ENCODE assay signal across 14 cellular contexts in the genomic region with DNA sequence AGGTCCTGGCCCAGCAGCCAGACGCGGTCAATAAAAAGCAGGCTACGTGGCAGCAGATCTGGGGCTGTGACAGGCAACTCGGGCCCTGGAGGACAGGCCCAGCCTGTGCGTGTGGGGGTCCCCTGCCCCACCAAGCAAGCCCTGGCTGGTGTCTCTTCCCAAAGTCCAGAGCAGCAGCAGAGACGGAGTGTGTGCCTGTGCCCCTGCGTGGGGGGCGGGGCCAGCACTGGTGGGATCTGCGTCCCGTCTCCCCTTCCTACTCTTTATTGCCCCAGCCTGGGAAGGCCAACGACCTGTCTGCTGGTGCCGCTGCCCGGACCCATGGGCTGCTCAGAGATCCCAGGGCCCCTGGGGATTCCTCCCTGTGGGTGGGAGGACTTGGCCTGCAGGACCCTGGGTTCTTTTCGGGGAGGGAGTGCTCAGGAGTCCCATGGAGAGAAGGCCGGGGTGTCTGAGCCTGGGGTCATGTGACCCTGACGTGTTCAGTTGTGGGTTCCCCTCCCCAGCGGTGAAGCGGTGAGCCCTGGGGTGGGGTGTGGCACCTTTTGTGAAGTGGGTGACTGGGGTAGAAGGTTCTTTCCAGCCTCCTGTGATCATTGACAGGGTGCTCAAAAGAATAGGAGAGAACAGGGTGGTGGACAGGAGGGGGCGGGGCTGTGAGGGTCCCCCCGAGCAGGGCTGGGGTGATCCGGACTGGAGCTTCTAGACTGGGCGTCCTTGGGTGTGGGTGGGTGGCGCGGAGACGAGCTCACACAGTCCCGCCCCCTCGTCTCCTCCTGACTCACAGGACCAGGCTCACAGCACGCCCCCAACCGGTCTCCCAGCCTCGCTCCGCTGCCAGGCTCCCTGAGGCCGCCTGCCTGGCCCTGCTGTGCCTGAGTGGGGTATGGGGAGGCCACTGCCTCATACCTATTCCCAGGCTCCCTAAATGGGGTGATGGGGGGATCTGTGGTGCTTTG. TPM values are rescaled to one million over a fixed set of nuclear protein-coding genes. Genes with fewer than 3 reads are reported as not detected.
DNase-seq lines count a peak whose midpoint lies in the region; ATAC-seq and TF ChIP-seq lines count a peak whose summit lies in the region.
"Had no signal": no experiment of that assay in that cellular context is flagged by ENCODE, and none has a peak within 500 bp of the region (broad histone marks: within the 10 kb centered on the region; RNA-seq: fewer than 3 reads in every experiment).

No MANE protein-coding gene starts in this region.

- H3K36me3 ChIP-seq in ovary = no peaks in the 10 kb centered on the region

- WGBS in ovary, 3 donors = 65 to 76% (median 75%) methylated on average over 32 of the region's 32 CpGs

- H3K4me3 Mint-ChIP-seq in glutamatergic neuron (ENCODE audit: unreplicated experiment) (no peak overlapping the region), CD14-positive monocyte (no peak overlapping the region)
- H3K4me3 Mint-ChIP-seq: CD4-positive, alpha-beta T cell; T-helper 1 cell treated with Interleukin-12 subunit alpha and Interleukin-12 subunit beta and Interleukin-4 antibody, amounts not matched to agents 30 μg/mL and 1 μg/mL, for 36 hours had no signal

- H3K27me3 Mint-ChIP-seq in glutamatergic neuron (ENCODE audit: unreplicated experiment) (peaks cover 3% of the 10 kb centered on the region), CD14-positive monocyte (ENCODE audit: low read depth in 3 of 3) (peaks cover 0 to 3% (median 2%) of the 10 kb centered on the region in 3 donors)
- H3K27me3 Mint-ChIP-seq: CD4-positive, alpha-beta T cell had no signal

- H3K27ac Mint-ChIP-seq in glutamatergic neuron (ENCODE audit: unreplicated experiment) (no peak overlapping the region), CD14-positive monocyte (no peak overlapping the region)
- H3K27ac Mint-ChIP-seq: CD4-positive, alpha-beta T cell; T-helper 1 cell treated with Interleukin-12 subunit alpha and Interleukin-12 subunit beta and Interleukin-4 antibody, amounts not matched to agents 30 μg/mL and 1 μg/mL, for 36 hours had no signal

- H3K4me1 ChIP-seq in ovary (ENCODE audit: insufficient read depth) = no peaks in the 10 kb centered on the region

- H3K9me3 Mint-ChIP-seq in glutamatergic neuron (ENCODE audit: unreplicated experiment) (peaks cover 1% of the 10 kb centered on the region), CD14-positive monocyte (no peaks in the 10 kb centered on the region)
- H3K9me3 Mint-ChIP-seq: CD4-positive, alpha-beta T cell; T-helper 1 cell treated with Interleukin-12 subunit alpha and Interleukin-12 subunit beta and Interleukin-4 antibody, amounts not matched to agents 30 μg/mL and 1 μg/mL, for 36 hours had no signal

- intact Hi-C loops in ovary (cut with DNase I) = no loop called here
- intact Hi-C loops in CD14-positive monocyte (cut with micrococcal nuclease) = no loop called here

- no peak overlapping the region for H3K27ac ChIP-seq in ovary

- H3K4me3 ChIP-seq in ovary = no peak overlapping the region

- no peaks in the 10 kb centered on the region for H3K36me3 Mint-ChIP-seq in glutamatergic neuron (ENCODE audit: unreplicated experiment)
- no peaks in the 10 kb centered on the region for H3K36me3 Mint-ChIP-seq in CD14-positive monocyte

- DNase-seq in ELF-1 (ENCODE audit: low read depth, low spot score) (peak; percentile 51), RKO (ENCODE audit: low spot score) (peak; percentile 41), glutamatergic neuron (peak; percentile 23), ovary (peak; percentile 8 to 41 (median 18)), CD14-positive monocyte (ENCODE audit: low spot score) (no peak), DMS53 treated with DMSO at 0.1 percent for 48 hours (lab: John Stamatoyannopoulos, UW; ENCODE audit: unreplicated experiment) (no peak), globus pallidus (ENCODE audit: low spot score) (no peak)
- DNase-seq: effector CD4-positive, alpha-beta T cell; NCI-H187 treated with DMSO at 0.1 percent for 48 hours; NK-92 treated with Interleukin-12 subunit alpha and Interleukin-12 subunit beta, amount 100 ng/mL, for 24 hours had no signal

- no peak for ATAC-seq in GM18505 (IDR thresholded peaks at IDR 0.05; ENCODE audit: unreplicated experiment)

- TF ChIP-seq POLR2A in ovary (IDR thresholded peaks at IDR 0.05) (no peak), GM18505 (IDR thresholded peaks at IDR 0.05; ENCODE audit: borderline replicate concordance, extremely low read depth, insufficient read depth, insufficient read length) (no peak)

- TF ChIP-seq CTCF in glutamatergic neuron (IDR thresholded peaks at IDR 0.05; ENCODE audit: partially characterized antibody, unreplicated experiment) (no peak), ovary (IDR thresholded peaks at IDR 0.05) (no peak), CD14-positive monocyte (IDR thresholded peaks at IDR 0.05) (no peak)

- no peaks in the 10 kb centered on the region for H3K9me3 ChIP-seq in ovary

- no peak for TF ChIP-seq EP300 in ovary (IDR thresholded peaks at IDR 0.05)

- no peaks in the 10 kb centered on the region for H3K27me3 ChIP-seq in ovary

- H3K4me1 Mint-ChIP-seq in glutamatergic neuron (ENCODE audit: low read depth, unreplicated experiment) (no peaks in the 10 kb centered on the region), CD14-positive monocyte (no peaks in the 10 kb centered on the region)

RNA-seq across cellular contexts. Expression of gene ASPG, which starts 22.4 kb away (rescaled TPM):
- total RNA-seq in glutamatergic neuron (ENCODE audit: unreplicated experiment) (not detected), ovary (10 to 100 TPM; 10.5 to 28.8 (median 19.8) TPM)
- polyA plus RNA-seq in ovary (10 to 100 TPM in 1 of 2 donors, under 1 TPM in 1; 0.45 to 11.0 TPM), CD14-positive monocyte (not detected)
- total RNA-seq: CD4-positive, alpha-beta T cell; H4 had no signal

RNA-seq across cellular contexts. Expression of gene KIF26A, which starts 30.5 kb away (rescaled TPM):
- 5.9 TPM for total RNA-seq in glutamatergic neuron (ENCODE audit: unreplicated experiment)
- total RNA-seq in ovary = 10 to 100 TPM in 3 of 7 donors, 1 to 10 TPM in 4; 1.4 to 16.8 (median 6.4) TPM
- 1 to 10 TPM in 1 of 2 donors, under 1 TPM in 1; 0.32 to 5.3 TPM for polyA plus RNA-seq in ovary
- not detected for polyA plus RNA-seq in CD14-positive monocyte

Comparison
In these comparisons a context has a peak if more than half of its experiments do, and no peak if none do; other contexts are left out.
1. DNase-seq: peak in ELF-1 (single experiment), RKO (single experiment), glutamatergic neuron (single experiment) and ovary (5 of 5); none in CD14-positive monocyte (single experiment), DMS53 treated with DMSO at 0.1 percent for 48 hours (single experiment) and globus pallidus (single experiment).
2. RNA of gene ASPG, which starts 22.4 kb away (total RNA-seq): 10.5 to 28.8 TPM in ovary; not detected in glutamatergic neuron (single experiment); every median in the first group is over 10 times any median in the second.